Comparison of ENCODE assay signal across 20 cellular contexts in genomic region chr2:65389476-65389875, GRCh38.
"Had no signal": no experiment of that assay in that cellular context is flagged by ENCODE, and none has a peak within 500 bp of the region (broad histone marks: within the 10 kb centered on the region; RNA-seq: fewer than 3 reads in every experiment).

No MANE protein-coding gene starts in this region.

- H3K4me3 Mint-ChIP-seq: activated naive CD4-positive, alpha-beta T cell treated with anti-CD3 and anti-CD28 coated beads, Interleukin-2, amount 10 ng/mL, durations not matched to agents 7 days and 5 days; activated naive CD8-positive, alpha-beta T cell treated with anti-CD3 and anti-CD28 coated beads, Interleukin-2, amount 50 U/mL, for 24 hours; activated T-cell treated with anti-CD3 and anti-CD28 coated beads, Interleukin-2, amount 50 U/mL, for 4 hours; mesothelial cell of epicardium; nephron; stimulated activated effector memory CD8-positive, alpha-beta T cell treated with anti-CD3 and anti-CD28 coated beads, Interleukin-12 subunit alpha, Interleukin-12 subunit beta, amount 100 ng/mL, for 72 hours had no signal

- H3K27ac Mint-ChIP-seq: activated naive CD4-positive, alpha-beta T cell treated with anti-CD3 and anti-CD28 coated beads, Interleukin-2, amount 10 ng/mL, durations not matched to agents 7 days and 5 days; mesothelial cell of epicardium; nephron; stimulated activated effector memory CD8-positive, alpha-beta T cell treated with anti-CD3 and anti-CD28 coated beads, Interleukin-12 subunit alpha, Interleukin-12 subunit beta, amount 100 ng/mL, for 72 hours had no signal

- DNase-seq: activated CD4-positive, alpha-beta T cell treated with anti-CD3 and anti-CD28 coated beads, Interleukin-2, amount 50 U/mL, for 1 hour; activated CD4-positive, CD25-positive, alpha-beta regulatory T cell treated with anti-CD3 and anti-CD28 coated beads, Interleukin-2, amount 50 U/mL, for 72 hours; activated CD8-positive, alpha-beta memory T cell treated with anti-CD3 and anti-CD28 coated beads, Interleukin-2, amount 50 U/mL, for 4 hours; activated effector memory CD4-positive, alpha-beta T cell treated with Interleukin-2 at 50 U/mL for 16 hours; activated T-cell treated with anti-CD3 and anti-CD28 coated beads, Interleukin-2, amount 50 U/mL, for 4 hours; cerebellar nuclear complex; effector CD4-positive, alpha-beta T cell; left cardiac atrium; lower lobe of right lung; posterior cingulate gyrus; stimulated activated CD4-positive, alpha-beta T cell treated with anti-CD3 and anti-CD28 coated beads, Interleukin-4, amount 100 ng/mL, for 24 hours; T1000 had no signal

- H3K9me3 Mint-ChIP-seq: activated naive CD4-positive, alpha-beta T cell treated with anti-CD3 and anti-CD28 coated beads, Interleukin-2, amount 10 ng/mL, durations not matched to agents 7 days and 5 days; activated naive CD8-positive, alpha-beta T cell treated with anti-CD3 and anti-CD28 coated beads, Interleukin-2, amount 50 U/mL, for 24 hours; activated T-cell treated with anti-CD3 and anti-CD28 coated beads, Interleukin-2, amount 50 U/mL, for 4 hours; mesothelial cell of epicardium; nephron; stimulated activated effector memory CD8-positive, alpha-beta T cell treated with anti-CD3 and anti-CD28 coated beads, Interleukin-12 subunit alpha, Interleukin-12 subunit beta, amount 100 ng/mL, for 72 hours had no signal

- H3K27me3 ChIP-seq: ascending aorta, esophagus muscularis mucosa, sigmoid colon had no signal

- H3K4me3 ChIP-seq: ascending aorta, esophagus muscularis mucosa, lower lobe of right lung, sigmoid colon had no signal

- H3K36me3 ChIP-seq: ascending aorta, esophagus muscularis mucosa, lower lobe of right lung, sigmoid colon had no signal

- H3K9me3 ChIP-seq: ascending aorta, esophagus muscularis mucosa, lower lobe of right lung, sigmoid colon had no signal

- H3K27ac ChIP-seq: ascending aorta, esophagus muscularis mucosa, lower lobe of right lung, sigmoid colon had no signal
